In the genomic region with DNA sequence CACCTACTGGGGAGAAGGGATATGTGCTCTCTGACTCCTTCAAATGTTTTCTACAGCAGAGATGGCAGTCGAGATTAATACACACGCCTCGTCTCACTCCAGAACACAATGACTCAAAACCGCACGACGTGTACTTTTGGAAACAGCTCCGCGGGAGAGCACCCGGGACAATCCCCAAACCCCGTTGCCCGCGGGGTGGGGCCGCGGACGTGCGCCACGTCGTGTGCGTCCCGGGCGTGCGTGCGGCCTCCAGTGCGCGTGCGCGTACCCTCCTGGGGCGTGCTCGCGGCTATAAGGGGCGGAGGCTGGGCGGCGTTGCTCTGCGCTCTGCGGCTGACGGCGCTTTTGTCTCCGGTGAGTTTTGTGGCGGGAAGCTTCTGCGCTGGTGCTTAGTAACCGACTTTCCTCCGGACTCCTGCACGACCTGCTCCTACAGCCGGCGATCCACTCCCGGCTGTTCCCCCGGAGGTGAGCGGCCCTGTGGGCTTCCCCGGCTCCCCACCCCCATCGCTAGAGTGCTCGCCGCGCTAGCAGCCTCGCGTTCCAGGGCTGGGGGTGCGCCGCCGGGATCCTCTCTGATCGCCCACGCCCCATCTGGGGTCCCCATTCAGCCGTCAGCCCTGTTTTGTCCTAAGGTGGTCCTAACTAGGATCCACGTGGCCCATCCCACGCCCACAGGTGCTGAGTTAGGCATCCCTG, we compare ENCODE assay signal across 8 cellular contexts. TPM values are rescaled to one million over a fixed set of nuclear protein-coding genes. Genes with fewer than 3 reads are reported as not detected.
A peak's percentile ranks its signal among the peaks of the same experiment; 100 is the strongest.
DNase-seq lines count a peak whose midpoint lies in the region; ATAC-seq and TF ChIP-seq lines count a peak whose summit lies in the region.

A gene with protein sequence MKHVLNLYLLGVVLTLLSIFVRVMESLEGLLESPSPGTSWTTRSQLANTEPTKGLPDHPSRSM (plus strand): TSS at position 323 of the 699 bp plus-strand sequence. CDS start 1,391 bp downstream, outside the sequence.

- H3K36me3 ChIP-seq in PC-9 (ENCODE audit: low read depth) (peaks cover 11% of the 10 kb centered on the region), esophagus (ENCODE audit: control insufficient read depth in 2 of 2, insufficient read depth in 2 of 2, low read length in 1 of 2) (no peaks in the 10 kb centered on the region), mucosa of stomach (ENCODE audit: control insufficient read depth, insufficient read depth, low read length) (no peaks in the 10 kb centered on the region)

- H3K27ac ChIP-seq in PC-9, result peak within 1 kb of the TSS; percentile 56
- peak within 1 kb of the TSS; percentile 90 to 93 for H3K27ac ChIP-seq in esophagus (ENCODE audit: low read depth in 2 of 2, low read length in 1 of 2)

- in situ Hi-C loops in KBM-7 (cut with MboI; ENCODE audit: low pct_unique_long_range_greater_than_20kb, low sequenced_read_pairs), result no loop called here

- peaks cover 4% of the 10 kb centered on the region for H4K20me1 ChIP-seq in PC-9 (ENCODE audit: insufficient read depth)

- peak within 1 kb of the TSS; percentile 85 for H3K9ac ChIP-seq in mucosa of stomach (ENCODE audit: low read length)

- peaks cover 13% of the 10 kb centered on the region for H3K27me3 Mint-ChIP-seq in activated T-cell treated with anti-CD3 and anti-CD28 coated beads, Interleukin-2, amount 50 U/mL, for 24 hours

- TSS peak; percentile 70 for BruUV-seq in PC-9 (replicated peaks; lab: Mats Ljungman, UMichigan)

- H3K4me1 ChIP-seq in PC-9 (replicated peaks; ENCODE audit: insufficient read depth) (peaks cover 29% of the 10 kb centered on the region), esophagus (ENCODE audit: control insufficient read depth in 2 of 2, insufficient read depth in 2 of 2, low read length in 1 of 2) (peaks cover 0 to 2% of the 10 kb centered on the region in 2 donors), mucosa of stomach (ENCODE audit: control insufficient read depth, insufficient read depth, low read length) (peaks cover 36% of the 10 kb centered on the region)

- ATAC-seq in GM21723 (IDR thresholded peaks at IDR 0.05; ENCODE audit: unreplicated experiment), result peak; percentile 82

- POLR2A ChIA-PET in PC-9 (lab: Charles Lee; ENCODE audit: unreplicated experiment), result interaction anchor here (0.5 to 0.6 kb wide), 3 partner anchors 112 to 354 kb away, joined by 6 to 10 read pairs (median 7); a partner anchor contains a TSS

- H3K9me3 ChIP-seq in PC-9 (ENCODE audit: insufficient read depth, low read depth) (no peaks in the 10 kb centered on the region), esophagus (ENCODE audit: control insufficient read depth in 2 of 2, insufficient read depth in 1 of 2, low read depth in 1 of 2, low read length in 1 of 2) (no peaks in the 10 kb centered on the region), mucosa of stomach (ENCODE audit: control insufficient read depth, low read length) (no peaks in the 10 kb centered on the region)

- no peaks in the 10 kb centered on the region for H3K9me2 ChIP-seq in PC-9 (ENCODE audit: insufficient read depth)

- peak within 1 kb of the TSS; percentile 84 for H3K4me3 ChIP-seq in PC-9
- H3K4me3 ChIP-seq in esophagus (ENCODE audit: low read depth in 1 of 2, low read length in 2 of 2), result peak within 1 kb of the TSS; percentile 87 to 91
- H3K4me3 ChIP-seq in mucosa of stomach (ENCODE audit: low read length), result peak within 1 kb of the TSS; percentile 67

- intact Hi-C loops in PC-9 (cut with micrococcal nuclease; ENCODE audit: unreplicated experiment), result no loop called here

- peaks cover 31% of the 10 kb centered on the region for H3F3A ChIP-seq in PC-9 (ENCODE audit: insufficient read depth, low read depth)

- peak within 1 kb of the TSS; percentile 86 for H3K4me2 ChIP-seq in PC-9

- H3K4me1 Mint-ChIP-seq in activated T-cell treated with anti-CD3 and anti-CD28 coated beads, Interleukin-2, amount 50 U/mL, for 24 hours (ENCODE audit: low read depth), result peaks cover 78% of the 10 kb centered on the region

- H3K36me3 Mint-ChIP-seq in activated T-cell treated with anti-CD3 and anti-CD28 coated beads, Interleukin-2, amount 50 U/mL, for 24 hours (ENCODE audit: low read depth), result peaks cover 39% of the 10 kb centered on the region

- H3K79me2 ChIP-seq in PC-9 (ENCODE audit: low read depth), result peaks cover 46% of the 10 kb centered on the region

- peak within 1 kb of the TSS; percentile 98 for H3K27ac Mint-ChIP-seq in activated T-cell treated with anti-CD3 and anti-CD28 coated beads, Interleukin-2, amount 50 U/mL, for 24 hours

- H3K27me3 ChIP-seq in PC-9 (ENCODE audit: insufficient read depth, low read depth) (no peaks in the 10 kb centered on the region), esophagus (ENCODE audit: control insufficient read depth in 1 of 2, insufficient read depth in 2 of 2, low read length in 2 of 2) (no peaks in the 10 kb centered on the region), mucosa of stomach (ENCODE audit: control insufficient read depth, insufficient read depth, low read length) (no peaks in the 10 kb centered on the region)

- CTCF ChIA-PET in PC-9 (lab: Charles Lee), result no interaction called here

- WGBS in esophagus, 2 donors, result 0% methylated on average over 55 to 63 of the region's 63 CpGs

- TF ChIP-seq CTCF in PC-9 (conservative IDR thresholded peaks at IDR 0.05), result no peak; the same call in 1 of the 2 replicates

- peak within 1 kb of the TSS; percentile 95 for H2AFZ ChIP-seq in PC-9

- DNase-seq in DMS53 (lab: John Stamatoyannopoulos, UW) (peak; percentile 97), KBM-7 (peak; percentile 95), PC-9 (peak; percentile 82 to 94)
- DNase-seq in activated T-cell treated with anti-CD3 and anti-CD28 coated beads, Interleukin-2, amount 50 U/mL, for 24 hours, result peak; percentile 95
- DNase-seq in stimulated activated CD8-positive, alpha-beta memory T cell treated with anti-CD3 and anti-CD28 coated beads, Interleukin-4, amount 100 ng/mL, for 48 hours, result peak; percentile 95

- H3K9me3 Mint-ChIP-seq in activated T-cell treated with anti-CD3 and anti-CD28 coated beads, Interleukin-2, amount 50 U/mL, for 24 hours, result no peaks in the 10 kb centered on the region

- peak within 1 kb of the TSS; percentile 98 for H3K4me3 Mint-ChIP-seq in activated T-cell treated with anti-CD3 and anti-CD28 coated beads, Interleukin-2, amount 50 U/mL, for 24 hours

RNA-seq across cellular contexts. Expression of the gene that starts here (rescaled TPM):
- total RNA-seq in PC-9 (2021), result 22.8 and 30.3 TPM in 2 replicates
- 100 to 1,000 TPM in 1 of 2 donors, 10 to 100 TPM in 1; 82.5 to 333 TPM for polyA plus RNA-seq in esophagus

Comparison
In these comparisons a context has a peak if more than half of its experiments do, and no peak if none do; other contexts are left out.
1. Peak in every context shown above with its lines: DNase-seq, ATAC-seq, H3K4me3 ChIP-seq and H3K27ac ChIP-seq.